5 cellular contexts compared by ENCODE assay signal in genomic region chr7:89357121-89357520, GRCh38.
"Had no signal": no experiment of that assay in that cellular context is flagged by ENCODE, and none has a peak within 500 bp of the region (broad histone marks: within the 10 kb centered on the region; RNA-seq: fewer than 3 reads in every experiment).

No MANE protein-coding gene starts in this region.

- H2AFZ ChIP-seq: GM23338 had no signal

- H3K4me3 ChIP-seq: GM23338, K562 had no signal

- H3K4me2 ChIP-seq: GM23338 had no signal

- DNase-seq: H9, HCEC 1CT, IMR-90 had no signal

- H3K4me1 Mint-ChIP-seq: GM23338, H9 had no signal

- H3K4me3 Mint-ChIP-seq: GM23338, H9 had no signal

- H3K27ac Mint-ChIP-seq: GM23338, H9 had no signal

- ATAC-seq: GM23338, K562 had no signal
